Comparison of ENCODE assay signal across 1 cellular context in genomic region chr3:47109393-47109792, GRCh38.
TF ChIP-seq lines count a peak whose summit lies in the region.

No MANE protein-coding gene starts in this region.

TF ChIP-seq in GM23338, 12 proteins besides CTCF, POLR2A, EP300 and RAD21 (continued from another document):
- no peak for TF ChIP-seq ZNF462 (CRISPR knock-in tag; IDR thresholded peaks at IDR 0.05)
TF ChIP-seq in GM23338: peak in this region for 0.
